Comparison of ENCODE assay signal across 23 cellular contexts in genomic region chr12:2776129-2776806, GRCh38. TPM values are rescaled to one million over a fixed set of nuclear protein-coding genes. Genes with fewer than 3 reads are reported as not detected.
DNase-seq lines count a peak whose midpoint lies in the region; ATAC-seq, FAIRE-seq and TF ChIP-seq lines count a peak whose summit lies in the region.
"Had no signal": no experiment of that assay in that cellular context is flagged by ENCODE, and none has a peak within 500 bp of the region (broad histone marks: within the 10 kb centered on the region; RNA-seq: fewer than 3 reads in every experiment).

No MANE protein-coding gene starts in this region.

- H3K23me2 ChIP-seq in H1 (ENCODE audit: low read depth, low read length) = no peaks in the 10 kb centered on the region; the same call in 1 of the 2 replicates

- peak overlapping the region; percentile 54; the same call in 1 of the 2 replicates for H4K8ac ChIP-seq in H1 (ENCODE audit: extremely low read depth, insufficient read depth, low read length)
- H4K8ac ChIP-seq in neuronal stem cell (ENCODE audit: low read depth, low read length) = no peak overlapping the region

- H3K9me3 Mint-ChIP-seq in GM23338 = peaks cover 3% of the 10 kb centered on the region; the same call in 2 of the 3 replicates
- H3K9me3 Mint-ChIP-seq: CD8-positive, alpha-beta T cell; HFFc6 had no signal

- H3K27ac ChIP-seq in C4-2B (peak overlapping the region; percentile 10; the same call in 1 of the 2 replicates), GM23338 (ENCODE audit: low read depth) (no peak overlapping the region), H1 (ENCODE audit: low read depth, low read length) (no peak overlapping the region), neuronal stem cell (replicated peaks; ENCODE audit: low read length) (no peak overlapping the region), PC-3 (ENCODE audit: low read length) (no peak overlapping the region)

- intact Hi-C loops in PC-3 (cut with micrococcal nuclease) = no loop called here

- no peaks in the 10 kb centered on the region for H3K79me2 ChIP-seq in GM23338 (replicated peaks; ENCODE audit: insufficient read depth)
- H3K79me2 ChIP-seq in H1 (ENCODE audit: control insufficient read depth in 1 of 2, insufficient read depth in 2 of 2, low read length in 2 of 2) = no peaks in the 10 kb centered on the region
- H3K79me2 ChIP-seq in PC-3 (ENCODE audit: low read length) = no peaks in the 10 kb centered on the region

- 93% methylated on average over 20 of the region's 20 CpGs; no CpG with 5 or more reads in 1 of the 2 experiments for WGBS in H1 (ENCODE audit: extremely low coverage in 1 of 2, insufficient coverage in 1 of 2, insufficient read length in 1 of 2, insufficient replicate concordance in 2 of 2, low coverage in 1 of 2, low lambda C conversion rate in 2 of 2, missing lambda C conversion rate in 1 of 2), 2 experiments
- WGBS in neuronal stem cell (ENCODE audit: extremely low coverage in 2 of 2, insufficient read length in 2 of 2, insufficient replicate concordance in 1 of 2), 2 donors = no CpG with 5 or more reads among the region's 20 CpGs

- H3K27me3 ChIP-seq in GM23338 (ENCODE audit: insufficient read depth) (no peaks in the 10 kb centered on the region), H1 (replicated peaks in 1 of 4; ENCODE audit: control insufficient read depth in 3 of 4, extremely low read depth in 1 of 4, insufficient read depth in 3 of 4, low read length in 3 of 4) (no peaks in the 10 kb centered on the region), neuronal stem cell (ENCODE audit: control insufficient read depth in 3 of 3, insufficient read depth in 3 of 3, low read depth in 1 of 3, low read length in 3 of 3) (peaks cover 0 to 50% (median 2%) of the 10 kb centered on the region in 3 experiments), PC-3 (ENCODE audit: low read length) (peaks cover 31% of the 10 kb centered on the region)

- H2BK5ac ChIP-seq in H1 (ENCODE audit: low read depth, low read length) = 0 out of 2 replicates have a peak overlapping the region, but pooled peaks have one; percentile 61
- H2BK5ac ChIP-seq in neuronal stem cell (ENCODE audit: low read length) = no peak overlapping the region

- H3K27me3 Mint-ChIP-seq in GM23338 (ENCODE audit: insufficient read depth, low read depth, poor library complexity) = peaks cover 6% of the 10 kb centered on the region
- H3K27me3 Mint-ChIP-seq: CD4-positive, CD25-positive, alpha-beta regulatory T cell had no signal

- FAIRE-seq in H1 (lab: Jason Lieb, UNC) = no peak
- FAIRE-seq: GM12891, GM18507 had no signal

- H3K4me1 Mint-ChIP-seq in GM23338 = peaks cover 26% of the 10 kb centered on the region
- H3K4me1 Mint-ChIP-seq: CD4-positive, CD25-positive, alpha-beta regulatory T cell had no signal

- H2BK120ac ChIP-seq in H1 (replicated peaks; ENCODE audit: low read depth, low read length) (no peak overlapping the region), neuronal stem cell (ENCODE audit: low read depth, low read length) (no peak overlapping the region)

- no peak overlapping the region for H3K23ac ChIP-seq in H1 (ENCODE audit: insufficient read length)
- H3K23ac ChIP-seq in neuronal stem cell (ENCODE audit: low read depth, low read length, poor library complexity) = no peak overlapping the region

- H2AK5ac ChIP-seq in H1 (ENCODE audit: low read depth, low read length) (no peak overlapping the region), neuronal stem cell (ENCODE audit: low read depth, low read length) (no peak overlapping the region)

- no peak overlapping the region for H3K56ac ChIP-seq in H1 (replicated peaks; ENCODE audit: insufficient read length, low read depth, low read length)

- DNase-seq in GM23338 (ENCODE audit: low spot score) (no peak), H1 (ENCODE audit: low read depth in 1 of 2, low spot score in 2 of 2) (no peak), neuronal stem cell (ENCODE audit: low spot score) (no peak), PC-3 (no peak)
- DNase-seq: C1 segment of cervical spinal cord; Caco-2; CD4-positive, CD25-positive, alpha-beta regulatory T cell; DMS153; GF-D8; GOT3; HFFc6 had no signal

- POLR2A ChIA-PET in H1 (lab: Charles Lee; ENCODE audit: partially characterized antibody) (interaction anchor here (1.1 to 2.1 kb wide), 3 partner anchors 18 to 27 kb away, joined by 3 to 7 read pairs (median 3); partner anchors contain the start of gene FKBP4), PC-3 (lab: Charles Lee; ENCODE audit: unreplicated experiment) (no interaction called here)

- H2BK15ac ChIP-seq in H1 (ENCODE audit: low read length) (no peak overlapping the region; the same call in 1 of the 2 replicates), neuronal stem cell (ENCODE audit: low read length) (no peak overlapping the region)

- H2BK12ac ChIP-seq in H1 (ENCODE audit: low read depth, low read length) = peak overlapping the region; percentile 13
- H2BK12ac ChIP-seq in neuronal stem cell (ENCODE audit: low read length) = no peak overlapping the region

- H4K20me1 ChIP-seq in GM23338 (replicated peaks; ENCODE audit: insufficient read depth) (no peaks in the 10 kb centered on the region), H1 (replicated peaks in 1 of 2; ENCODE audit: control insufficient read depth in 1 of 2, insufficient read depth in 2 of 2, low read length in 2 of 2) (no peaks in the 10 kb centered on the region), PC-3 (ENCODE audit: low read length) (no peaks in the 10 kb centered on the region)

- no peak for ATAC-seq in GM23338
- ATAC-seq in PC-3 = no peak
- ATAC-seq in HG03025 (IDR thresholded peaks at IDR 0.05; ENCODE audit: low FRiP score, unreplicated experiment) = no peak
- ATAC-seq in GM21390 (IDR thresholded peaks at IDR 0.05; ENCODE audit: unreplicated experiment) = no peak
- no peak for ATAC-seq in GM18511 (IDR thresholded peaks at IDR 0.05; ENCODE audit: unreplicated experiment)
- ATAC-seq: CD8-positive, alpha-beta T cell had no signal

- 0 out of 2 replicates have a peak, but pooled peaks cover 4% of the 10 kb centered on the region for H3K9me2 ChIP-seq in GM23338 (ENCODE audit: insufficient read depth)
- no peaks in the 10 kb centered on the region for H3K9me2 ChIP-seq in PC-3 (replicated peaks; ENCODE audit: low read length)

- TF ChIP-seq EP300 in H1 (IDR thresholded peaks at IDR 0.05; ENCODE audit: borderline replicate concordance in 1 of 2, low read depth in 2 of 2, low read length in 2 of 2) = no peak

- no peaks in the 10 kb centered on the region for H3K36me3 ChIP-seq in GM23338 (ENCODE audit: insufficient read depth)
- H3K36me3 ChIP-seq in H1 (ENCODE audit: control insufficient read depth in 2 of 4, insufficient read depth in 4 of 4, low read length in 3 of 4) = no peaks in the 10 kb centered on the region
- no peaks in the 10 kb centered on the region for H3K36me3 ChIP-seq in neuronal stem cell (replicated peaks in 1 of 2; ENCODE audit: control insufficient read depth in 2 of 2, insufficient read depth in 2 of 2, low read length in 2 of 2)
- H3K36me3 ChIP-seq in PC-3 (ENCODE audit: low read depth, low read length) = no peaks in the 10 kb centered on the region
- H3K36me3 ChIP-seq: HAP-1 had no signal

- no peak overlapping the region for H3K27ac Mint-ChIP-seq in GM23338
- H3K27ac Mint-ChIP-seq: CD4-positive, CD25-positive, alpha-beta regulatory T cell; CD8-positive, alpha-beta T cell; HFFc6 had no signal

- H2AFZ ChIP-seq in GM23338 (0 out of 2 replicates have a peak overlapping the region, but pooled peaks have one; percentile 32), H1 (ENCODE audit: low read length) (no peak overlapping the region), neuronal stem cell (ENCODE audit: low read length) (no peak overlapping the region), PC-3 (ENCODE audit: low read length) (no peak overlapping the region)

- no peak overlapping the region for H3K4me3 Mint-ChIP-seq in GM23338
- H3K4me3 Mint-ChIP-seq: CD4-positive, CD25-positive, alpha-beta regulatory T cell; CD8-positive, alpha-beta T cell; HFFc6 had no signal

- no peaks in the 10 kb centered on the region for H3K79me1 ChIP-seq in H1 (ENCODE audit: low read depth, low read length)
- no peaks in the 10 kb centered on the region for H3K79me1 ChIP-seq in neuronal stem cell (ENCODE audit: low read depth, low read length)

- no peak for TF ChIP-seq RAD21 in H1 (IDR thresholded peaks at IDR 0.05 in 1 of 2, conservative IDR thresholded peaks at IDR 0.05 in 1 of 2; ENCODE audit: low read depth in 2 of 2, low read length in 2 of 2)

- H3K9ac ChIP-seq in H1 (replicated peaks in 1 of 4; ENCODE audit: extremely low read depth in 1 of 4, low read depth in 3 of 4, low read length in 3 of 4) (no peak overlapping the region), neuronal stem cell (ENCODE audit: low read depth, low read length, poor library complexity) (no peak overlapping the region), PC-3 (ENCODE audit: low read length) (no peak overlapping the region)

- no peak overlapping the region for H4K5ac ChIP-seq in H1 (ENCODE audit: insufficient read length, low read depth, low read length)

- H3F3A ChIP-seq in GM23338 (replicated peaks; ENCODE audit: low read depth) (no peaks in the 10 kb centered on the region), PC-3 (ENCODE audit: low read length, unreplicated experiment) (no peaks in the 10 kb centered on the region)

- no peak for TF ChIP-seq POLR2A in H1 (IDR thresholded peaks at IDR 0.05; ENCODE audit: control extremely low read depth in 1 of 2, low read depth in 2 of 2, low read length in 2 of 2)

- H3K4ac ChIP-seq in H1 (replicated peaks; ENCODE audit: insufficient read length, low read depth, low read length) (no peak overlapping the region), neuronal stem cell (ENCODE audit: low read length) (no peak overlapping the region)

- H3K9me3 ChIP-seq in H1 (ENCODE audit: insufficient read depth in 2 of 2, low read depth in 1 of 2, low read length in 1 of 2) (no peaks in the 10 kb centered on the region), neuronal stem cell (replicated peaks in 1 of 2; ENCODE audit: control insufficient read depth in 2 of 2, insufficient read depth in 1 of 2, low read depth in 1 of 2, low read length in 2 of 2) (no peaks in the 10 kb centered on the region), PC-3 (ENCODE audit: low read length) (no peaks in the 10 kb centered on the region)
- H3K9me3 ChIP-seq: Caco-2, HAP-1 had no signal

- no peak overlapping the region for H4K91ac ChIP-seq in H1 (replicated peaks; ENCODE audit: insufficient read length, low read length)
- H4K91ac ChIP-seq in neuronal stem cell (ENCODE audit: low read depth, low read length, poor library complexity) = no peak overlapping the region

- peak overlapping the region; percentile 4; the same call in 1 of the 2 replicates for H2BK20ac ChIP-seq in H1 (ENCODE audit: low read length)

- peak overlapping the region; percentile 7; the same call in 1 of the 2 replicates for H3K18ac ChIP-seq in H1 (ENCODE audit: extremely low read depth, low read length)
- H3K18ac ChIP-seq in neuronal stem cell (ENCODE audit: low read length) = no peak overlapping the region

- CTCF ChIA-PET in H1 (lab: Charles Lee; ENCODE audit: partially characterized antibody) = interaction anchor here (0.5 to 2.3 kb wide), 4 partner anchors 8 to 150 kb away, joined by 3 to 5 read pairs (median 4); no protein-coding TSS in a partner anchor
- CTCF ChIA-PET in PC-3 (lab: Charles Lee) = no interaction called here

- H3K14ac ChIP-seq in H1 (ENCODE audit: insufficient read length) (no peak overlapping the region), neuronal stem cell (ENCODE audit: low read length) (peak overlapping the region; percentile 14)

- no peak overlapping the region for H3K4me3 ChIP-seq in GM23338
- H3K4me3 ChIP-seq in H1 (ENCODE audit: extremely low read depth in 1 of 4, insufficient read depth in 2 of 4, low read depth in 3 of 4, low read length in 4 of 4) = no peak overlapping the region
- no peak overlapping the region for H3K4me3 ChIP-seq in neuronal stem cell (ENCODE audit: low read length in 2 of 2)
- H3K4me3 ChIP-seq in PC-3 (ENCODE audit: low read length) = no peak overlapping the region
- H3K4me3 ChIP-seq: HAP-1 had no signal

- H3K36me3 Mint-ChIP-seq in GM23338 (ENCODE audit: low read depth) = no peaks in the 10 kb centered on the region
- H3K36me3 Mint-ChIP-seq: CD4-positive, CD25-positive, alpha-beta regulatory T cell; CD8-positive, alpha-beta T cell had no signal

- TF ChIP-seq CTCF in C4-2B (conservative IDR thresholded peaks at IDR 0.05) (no peak), GM23338 (conservative IDR thresholded peaks at IDR 0.05; ENCODE audit: low read depth in 2 of 2) (no peak), H1 (IDR thresholded peaks at IDR 0.05; ENCODE audit: control extremely low read depth in 1 of 3, insufficient read depth in 1 of 3, low read depth in 1 of 3, low read length in 3 of 3) (no peak), PC-3 (conservative IDR thresholded peaks at IDR 0.05; ENCODE audit: low read depth, low read length) (no peak)

- H3K4me2 ChIP-seq in GM23338 (no peak overlapping the region), H1 (ENCODE audit: insufficient read depth in 1 of 2, low read depth in 2 of 2, low read length in 2 of 2) (no peak overlapping the region), neuronal stem cell (ENCODE audit: insufficient read depth, low read length, poor library complexity, severe bottlenecking) (no peak overlapping the region), PC-3 (ENCODE audit: low read length) (no peak overlapping the region)

- H3K4me1 ChIP-seq in GM23338 (ENCODE audit: insufficient read depth) (peaks cover 21% of the 10 kb centered on the region), H1 (replicated peaks in 1 of 4; ENCODE audit: control insufficient read depth in 3 of 4, insufficient read depth in 4 of 4, low read length in 3 of 4) (peaks cover 2 to 6% (median 5%) of the 10 kb centered on the region in 4 experiments), neuronal stem cell (ENCODE audit: control insufficient read depth in 2 of 2, insufficient read depth in 1 of 2, low read depth in 1 of 2, low read length in 2 of 2) (peaks cover 0 to 11% of the 10 kb centered on the region in 2 donors), PC-3 (ENCODE audit: insufficient read depth, low read length) (no peaks in the 10 kb centered on the region)
- H3K4me1 ChIP-seq: Caco-2, HAP-1 had no signal

- BruUV-seq in PC-3 (replicated peaks; lab: Mats Ljungman, UMichigan) = no TSS peak

RNA-seq across cellular contexts. Expression of gene FKBP4, which starts 18.5 kb away (rescaled TPM):
- 203 and 223 TPM in 2 replicates for total RNA-seq in GM23338 (2014; rRNA removed; shearing (Covaris generic))
- polyA plus RNA-seq in GM23338 (2016; fragmentation: Nextera tagmentation; extraction: Ambion mirVana) = 117 and 126 TPM in 2 replicates
- 227 and 243 TPM in 2 replicates for total RNA-seq in H1 (2021; fragmentation: NEBNext Ultra II Directional; extraction: Animal tissue kit (Norgen Biotek cat#: 25700))
- polyA plus RNA-seq in H1 (2011; rRNA removed) = 72.6 and 82.0 TPM in 2 replicates
- 106 TPM for polyA plus RNA-seq in H1 (2011; cell fraction: cytosol; rRNA removed)
- 112 TPM for polyA plus RNA-seq in H1 (2011; cell fraction: nucleus; rRNA removed)
- 158 to 191 TPM (median 164 TPM) in 4 replicates for polyA plus RNA-seq in H1 (2012, experiment 1 of 2)
- polyA plus RNA-seq in H1 (2012, experiment 2 of 2) = 169 TPM
- polyA plus RNA-seq in H1 (2013, experiment 1 of 2) = 116 TPM
- 114 TPM for polyA plus RNA-seq in H1 (2013, experiment 2 of 2)
- polyA minus RNA-seq in H1 (2011; rRNA and poly(A)+ RNA removed) = 119 and 142 TPM in 2 replicates
- 99.8 TPM for polyA minus RNA-seq in H1 (2011; cell fraction: cytosol; rRNA and poly(A)+ RNA removed)
- 91.1 TPM for polyA minus RNA-seq in H1 (2011; cell fraction: nucleus; rRNA and poly(A)+ RNA removed)
- polyA plus RNA-seq in neuronal stem cell (2013, experiment 1 of 2) = 49.0 TPM
- polyA plus RNA-seq in neuronal stem cell (2013, experiment 2 of 2) = 45.6 TPM
- total RNA-seq in PC-3 (2014; rRNA removed) = 162 and 188 TPM in 2 replicates

RNA-seq across cellular contexts. Expression of gene ITFG2, which starts 36.2 kb away (rescaled TPM):
- total RNA-seq in GM23338 (2014; rRNA removed; shearing (Covaris generic)) = 17.3 and 19.8 TPM in 2 replicates
- polyA plus RNA-seq in GM23338 (2016; fragmentation: Nextera tagmentation; extraction: Ambion mirVana) (32.6 and 41.2 TPM in 2 replicates), H1 (2011; rRNA removed) (15.0 and 20.8 TPM in 2 replicates)
- total RNA-seq in H1 (2021; fragmentation: NEBNext Ultra II Directional; extraction: Animal tissue kit (Norgen Biotek cat#: 25700)) = 22.9 and 23.0 TPM in 2 replicates
- polyA plus RNA-seq in H1 (2011; cell fraction: cytosol; rRNA removed) = 21.5 TPM
- 47.7 TPM for polyA plus RNA-seq in H1 (2011; cell fraction: nucleus; rRNA removed)
- polyA plus RNA-seq in H1 (2012, experiment 1 of 2) = 39.0 to 45.0 TPM (median 40.5 TPM) in 4 replicates
- polyA plus RNA-seq in H1 (2012, experiment 2 of 2) = 16.1 TPM
- polyA plus RNA-seq in H1 (2013, experiment 1 of 2) = 12.1 TPM
- polyA plus RNA-seq in H1 (2013, experiment 2 of 2) = 10.8 TPM
- polyA minus RNA-seq in H1 (2011; rRNA and poly(A)+ RNA removed) = 35.9 and 37.4 TPM in 2 replicates
- polyA minus RNA-seq in H1 (2011; cell fraction: cytosol; rRNA and poly(A)+ RNA removed) = 17.5 TPM
- 38.8 TPM for polyA minus RNA-seq in H1 (2011; cell fraction: nucleus; rRNA and poly(A)+ RNA removed)
- 9.9 TPM for polyA plus RNA-seq in neuronal stem cell (2013, experiment 1 of 2)
- polyA plus RNA-seq in neuronal stem cell (2013, experiment 2 of 2) = 10.7 TPM
- total RNA-seq in PC-3 (2014; rRNA removed) = 12.8 and 13.8 TPM in 2 replicates

RNA-seq across cellular contexts. Expression of gene NRIP2, which starts 58.6 kb away (rescaled TPM):
- not detected in 2 replicates for total RNA-seq in GM23338 (2014; rRNA removed; shearing (Covaris generic))
- polyA plus RNA-seq in GM23338 (2016; fragmentation: Nextera tagmentation; extraction: Ambion mirVana) (0.40 and 0.66 TPM in 2 replicates), H1 (2011; rRNA removed) (0.03 and 0.06 TPM in 2 replicates)
- total RNA-seq in H1 (2021; fragmentation: NEBNext Ultra II Directional; extraction: Animal tissue kit (Norgen Biotek cat#: 25700)) = not detected in 2 replicates
- not detected for polyA plus RNA-seq in H1 (2011; cell fraction: cytosol; rRNA removed)
- not detected for polyA plus RNA-seq in H1 (2011; cell fraction: nucleus; rRNA removed)
- 1.2 to 2.0 TPM (median 1.6 TPM) in 4 replicates for polyA plus RNA-seq in H1 (2012, experiment 1 of 2)
- 0.31 TPM for polyA plus RNA-seq in H1 (2012, experiment 2 of 2)
- polyA plus RNA-seq in H1 (2013, experiment 1 of 2) = not detected
- polyA plus RNA-seq in H1 (2013, experiment 2 of 2) = not detected
- polyA minus RNA-seq in H1 (2011; rRNA and poly(A)+ RNA removed) = 0.15 TPM in 1 of 2 replicates, not detected in the other
- polyA minus RNA-seq in H1 (2011; cell fraction: cytosol; rRNA and poly(A)+ RNA removed) = not detected
- polyA minus RNA-seq in H1 (2011; cell fraction: nucleus; rRNA and poly(A)+ RNA removed) = not detected
- polyA plus RNA-seq in neuronal stem cell (2013, experiment 1 of 2) = 0.15 TPM
- 0.19 TPM for polyA plus RNA-seq in neuronal stem cell (2013, experiment 2 of 2)
- not detected in 2 replicates for total RNA-seq in PC-3 (2014; rRNA removed)
- total RNA-seq: A172; Caco-2; CD4-positive, CD25-positive, alpha-beta regulatory T cell; CD8-positive, alpha-beta T cell; Daoy; G401; HFFc6 had no signal
- polyA plus RNA-seq: BJ had no signal
